In the genomic region with DNA sequence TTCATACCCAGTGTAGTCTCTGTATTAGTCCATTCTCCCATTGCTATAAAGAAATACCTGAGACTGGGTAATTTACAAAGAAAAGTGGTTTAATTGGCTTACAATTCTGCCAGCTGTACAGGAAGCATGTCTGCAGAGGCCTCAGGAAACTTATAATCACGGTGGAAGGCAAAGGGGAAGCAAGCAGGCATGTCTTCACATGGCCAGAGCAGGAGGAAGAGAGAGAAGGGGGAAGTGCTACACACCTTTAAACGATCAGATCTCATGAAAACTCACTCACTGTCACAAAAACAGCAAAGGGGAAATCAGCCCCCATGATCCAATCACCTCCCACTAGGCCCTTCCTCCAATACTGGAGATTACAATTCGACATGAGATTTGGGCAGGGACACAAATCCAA, we compare ENCODE assay signal across 21 cellular contexts. TPM values are rescaled to one million over a fixed set of nuclear protein-coding genes. Genes with fewer than 3 reads are reported as not detected.
DNase-seq lines count a peak whose midpoint lies in the region; ATAC-seq, FAIRE-seq and TF ChIP-seq lines count a peak whose summit lies in the region.
"Had no signal": no experiment of that assay in that cellular context is flagged by ENCODE, and none has a peak within 500 bp of the region (broad histone marks: within the 10 kb centered on the region; RNA-seq: fewer than 3 reads in every experiment).

No MANE protein-coding gene starts in this region.

- H3K4me3 ChIP-seq in CD8-positive, alpha-beta T cell (ENCODE audit: low read depth, low read length), result no peak overlapping the region
- H3K4me3 ChIP-seq in OCI-LY3 (ENCODE audit: low read length), result no peak overlapping the region

- peak; percentile 39 for FAIRE-seq in GM19239 (lab: Jason Lieb, UNC)

- no peaks in the 10 kb centered on the region for H3K79me2 ChIP-seq in OCI-LY3 (ENCODE audit: low read length)

- H2AFZ ChIP-seq in OCI-LY3 (ENCODE audit: low read depth, low read length), result peak overlapping the region; percentile 26; the same call in 1 of the 2 replicates

- H3K4me1 Mint-ChIP-seq in CD8-positive, alpha-beta T cell (ENCODE audit: low read depth), result peaks cover 9% of the 10 kb centered on the region
- H3K4me1 Mint-ChIP-seq in memory B cell, result peaks cover 19% of the 10 kb centered on the region

- H3K4me2 ChIP-seq in OCI-LY3 (ENCODE audit: low read length), result no peak overlapping the region
- H3K4me2 ChIP-seq: KMS-11, SK-N-SH had no signal

- CTCF ChIA-PET in CD8-positive, alpha-beta T cell (lab: Charles Lee), result no interaction called here

- H3K9me3 Mint-ChIP-seq in CD8-positive, alpha-beta T cell, result no peaks in the 10 kb centered on the region
- peaks cover 5% of the 10 kb centered on the region for H3K9me3 Mint-ChIP-seq in memory B cell
- H3K9me3 Mint-ChIP-seq: CD4-positive, alpha-beta T cell had no signal

- H3K4me1 ChIP-seq in CD8-positive, alpha-beta T cell (ENCODE audit: insufficient read depth, low read length), result peaks cover 2% of the 10 kb centered on the region
- peaks cover 28% of the 10 kb centered on the region for H3K4me1 ChIP-seq in OCI-LY3 (ENCODE audit: low read length)

- no peaks in the 10 kb centered on the region for H3K9me3 ChIP-seq in CD8-positive, alpha-beta T cell (ENCODE audit: low read length)
- H3K9me3 ChIP-seq in OCI-LY3 (ENCODE audit: insufficient read depth, low read length), result peaks cover 9% of the 10 kb centered on the region
- H3K9me3 ChIP-seq: BE2C, SK-N-SH had no signal

- H4K20me1 ChIP-seq in OCI-LY3 (ENCODE audit: insufficient read depth, low read length), result no peaks in the 10 kb centered on the region

- no peak overlapping the region for H3K27ac ChIP-seq in CD8-positive, alpha-beta T cell (ENCODE audit: low read depth, low read length)
- no peak overlapping the region; the same call in 1 of the 2 replicates for H3K27ac ChIP-seq in OCI-LY3 (ENCODE audit: low read length)
- H3K27ac ChIP-seq: KMS-11 had no signal

- no peaks in the 10 kb centered on the region for H3K27me3 ChIP-seq in CD8-positive, alpha-beta T cell (ENCODE audit: insufficient read depth, low read length)
- H3K27me3 ChIP-seq in OCI-LY3 (ENCODE audit: low read depth, low read length), result no peaks in the 10 kb centered on the region
- H3K27me3 ChIP-seq: BE2C had no signal

- POLR2A ChIA-PET in CD8-positive, alpha-beta T cell (lab: Charles Lee), result no interaction called here

- no peaks in the 10 kb centered on the region for H3K36me3 Mint-ChIP-seq in CD8-positive, alpha-beta T cell
- peaks cover 3% of the 10 kb centered on the region for H3K36me3 Mint-ChIP-seq in memory B cell

- no peaks in the 10 kb centered on the region for H3K36me3 ChIP-seq in CD8-positive, alpha-beta T cell (ENCODE audit: insufficient read depth, low read length)
- H3K36me3 ChIP-seq in OCI-LY3 (replicated peaks; ENCODE audit: low read depth, low read length), result peaks cover 11% of the 10 kb centered on the region
- H3K36me3 ChIP-seq: BE2C had no signal

- no peak overlapping the region for H3K4me3 Mint-ChIP-seq in CD8-positive, alpha-beta T cell
- no peak overlapping the region for H3K4me3 Mint-ChIP-seq in memory B cell
- H3K4me3 Mint-ChIP-seq: CD4-positive, alpha-beta T cell; T-helper 1 cell treated with Interleukin-12 subunit alpha and Interleukin-12 subunit beta and Interleukin-4 antibody, amounts not matched to agents 30 μg/mL and 1 μg/mL, for 36 hours had no signal

- intact Hi-C loops in CD8-positive, alpha-beta T cell (cut with DNase I, micrococcal nuclease), result no loop called here

- no peak for ATAC-seq in CD8-positive, alpha-beta T cell
- ATAC-seq in memory B cell (ENCODE audit: low read depth) (peak; percentile 16), HG03159 (IDR thresholded peaks at IDR 0.05; ENCODE audit: unreplicated experiment) (no peak), HG03045 (IDR thresholded peaks at IDR 0.05; ENCODE audit: unreplicated experiment) (no peak)
- ATAC-seq: Panc1 had no signal

- TF ChIP-seq CTCF in CD8-positive, alpha-beta T cell (IDR thresholded peaks at IDR 0.05), result no peak
- no peak for TF ChIP-seq CTCF in OCI-LY3 (IDR thresholded peaks at IDR 0.05; ENCODE audit: low read depth, low read length)

- H3K27ac Mint-ChIP-seq in CD8-positive, alpha-beta T cell, result peak overlapping the region; percentile 23
- H3K27ac Mint-ChIP-seq in memory B cell, result peak overlapping the region; percentile 79
- H3K27ac Mint-ChIP-seq: CD4-positive, alpha-beta T cell; T-helper 1 cell treated with Interleukin-12 subunit alpha and Interleukin-12 subunit beta and Interleukin-4 antibody, amounts not matched to agents 30 μg/mL and 1 μg/mL, for 36 hours had no signal

- no peaks in the 10 kb centered on the region for H3K27me3 Mint-ChIP-seq in CD8-positive, alpha-beta T cell (ENCODE audit: low read depth)
- no peaks in the 10 kb centered on the region for H3K27me3 Mint-ChIP-seq in memory B cell
- H3K27me3 Mint-ChIP-seq: CD4-positive, alpha-beta T cell had no signal

- no peak for DNase-seq in CD8-positive, alpha-beta T cell
- DNase-seq in GM19239 (ENCODE audit: insufficient read length, low spot score), result no peak
- no peak for DNase-seq in memory B cell (ENCODE audit: low spot score in 2 of 2)
- no peak for DNase-seq in NCI-H446 treated with DMSO at 0.1 percent for 48 hours (lab: John Stamatoyannopoulos, UW)
- DNase-seq: BE2C; Calu3; CD4-positive, alpha-beta T cell; HCEC 1CT; MM.1S; NCI-H1436; NCI-H2029; NCI-H2171 treated with DMSO at 0.1 percent for 48 hours; NCI-H510A; NCI-H774; SK-N-SH had no signal

- no peak overlapping the region for H3K9ac ChIP-seq in OCI-LY3 (ENCODE audit: low read length)
- H3K9ac ChIP-seq: KMS-11, SK-N-SH had no signal

RNA-seq across cellular contexts. Expression of gene PARP14, which starts 6.3 kb away (rescaled TPM):
- total RNA-seq in CD8-positive, alpha-beta T cell, result 10 to 100 TPM; 39.8 to 42.3 TPM
